13 cellular contexts compared by ENCODE assay signal in genomic region chr1:210910020-210910575, GRCh38.
A peak's percentile ranks its signal among the peaks of the same experiment; 100 is the strongest.
DNase-seq lines count a peak whose midpoint lies in the region; ATAC-seq and TF ChIP-seq lines count a peak whose summit lies in the region.
"Had no signal": no experiment of that assay in that cellular context is flagged by ENCODE, and none has a peak within 500 bp of the region (broad histone marks: within the 10 kb centered on the region; RNA-seq: fewer than 3 reads in every experiment).

No MANE protein-coding gene starts in this region.

- intact Hi-C loops in gastrocnemius medialis (cut with DNase I; ENCODE audit: low total_unique reads) = loop anchor here (10.0 kb wide), 1 partner anchor 215 kb away; no protein-coding TSS in a partner anchor

- WGBS in gastroesophageal sphincter (ENCODE audit: low coverage in 1 of 2), 2 donors = 29 to 48% methylated on average over 2 of the region's 2 CpGs

- H3K36me3 ChIP-seq in gastroesophageal sphincter (no peaks in the 10 kb centered on the region), gastrocnemius medialis (no peaks in the 10 kb centered on the region)
- H3K36me3 ChIP-seq: BLaER1 treated with 17β-estradiol and CSF1 and Interleukin-3, amounts not matched to agents 10 nM and 100 nM had no signal

- peak; percentile 75 for ATAC-seq in gastroesophageal sphincter
- ATAC-seq in gastrocnemius medialis = peak; percentile 52 to 55
- no peak for ATAC-seq in HG03442 (IDR thresholded peaks at IDR 0.05; ENCODE audit: unreplicated experiment)
- ATAC-seq: GM23338 had no signal

- no peak for TF ChIP-seq EP300 in gastroesophageal sphincter (IDR thresholded peaks at IDR 0.05)

- TF ChIP-seq CTCF in AG10803 (conservative IDR thresholded peaks at IDR 0.05; ENCODE audit: low read length) (no peak), gastroesophageal sphincter (IDR thresholded peaks at IDR 0.05) (no peak), gastrocnemius medialis (IDR thresholded peaks at IDR 0.05 in 4 of 5, conservative IDR thresholded peaks at IDR 0.05 in 1 of 5) (no peak)

- H3K27me3 ChIP-seq in gastroesophageal sphincter (peaks cover 10% of the 10 kb centered on the region), gastrocnemius medialis (no peaks in the 10 kb centered on the region)
- H3K27me3 ChIP-seq: BLaER1 treated with 17β-estradiol and CSF1 and Interleukin-3, amounts not matched to agents 10 nM and 100 nM had no signal

- no peak overlapping the region for H3K27ac ChIP-seq in gastroesophageal sphincter
- peak overlapping the region in 3 of 4 donors; percentile 18 to 47 (median 29) for H3K27ac ChIP-seq in gastrocnemius medialis
- H3K27ac ChIP-seq: BLaER1 treated with 17β-estradiol and CSF1 and Interleukin-3, amounts not matched to agents 10 nM and 100 nM had no signal

- DNase-seq in AG10803 (ENCODE audit: low read depth) = peak; percentile 4
- peak; percentile 17 for DNase-seq in NCI-H69 (lab: John Stamatoyannopoulos, UW)
- DNase-seq in gastrocnemius medialis = no peak
- no peak for DNase-seq in stimulated activated CD4-positive, alpha-beta T cell treated with anti-CD3 and anti-CD28 coated beads, Interleukin-2, amount 100 ng/mL, for 48 hours
- DNase-seq in NCI-H2081 treated with DMSO at 0.1 percent for 48 hours (lab: John Stamatoyannopoulos, UW) = no peak
- DNase-seq: CD4-positive, CD25-positive, alpha-beta regulatory T cell; DMS53; GF-D8; H9 had no signal

- no peaks in the 10 kb centered on the region for H3K9me3 ChIP-seq in gastroesophageal sphincter
- no peaks in the 10 kb centered on the region for H3K9me3 ChIP-seq in gastrocnemius medialis
- H3K9me3 ChIP-seq: BLaER1 treated with 17β-estradiol and CSF1 and Interleukin-3, amounts not matched to agents 10 nM and 100 nM had no signal

- H3K4me1 ChIP-seq in gastroesophageal sphincter = no peaks in the 10 kb centered on the region
- H3K4me1 ChIP-seq in gastrocnemius medialis = no peaks in the 10 kb centered on the region

- TF ChIP-seq POLR2A in gastroesophageal sphincter (IDR thresholded peaks at IDR 0.05) (no peak), gastrocnemius medialis (IDR thresholded peaks at IDR 0.05) (no peak)

- no peak overlapping the region for H3K4me3 ChIP-seq in AG10803 (ENCODE audit: low read length)
- no peak overlapping the region for H3K4me3 ChIP-seq in gastroesophageal sphincter
- no peak overlapping the region for H3K4me3 ChIP-seq in gastrocnemius medialis
- H3K4me3 ChIP-seq: BLaER1 treated with 17β-estradiol and CSF1 and Interleukin-3, amounts not matched to agents 10 nM and 100 nM; GM23338 had no signal

- in situ Hi-C loops in gastrocnemius medialis (cut with MboI; ENCODE audit: low sequenced_read_pairs in 4 of 4) = no loop called here

Comparison
In these comparisons a context has a peak if more than half of its experiments do, and no peak if none do; other contexts are left out.
1. DNase-seq: peak in AG10803 (single experiment) and NCI-H69 (single experiment); none in gastrocnemius medialis (0 of 2), stimulated activated CD4-positive, alpha-beta T cell treated with anti-CD3 and anti-CD28 coated beads, Interleukin-2, amount 100 ng/mL, for 48 hours (0 of 2) and NCI-H2081 treated with DMSO at 0.1 percent for 48 hours (single experiment).
2. H3K27ac ChIP-seq: peak in gastrocnemius medialis (3 of 4); none in gastroesophageal sphincter (0 of 4).